Comparison of ENCODE assay signal across 1 cellular context in the genomic region with DNA sequence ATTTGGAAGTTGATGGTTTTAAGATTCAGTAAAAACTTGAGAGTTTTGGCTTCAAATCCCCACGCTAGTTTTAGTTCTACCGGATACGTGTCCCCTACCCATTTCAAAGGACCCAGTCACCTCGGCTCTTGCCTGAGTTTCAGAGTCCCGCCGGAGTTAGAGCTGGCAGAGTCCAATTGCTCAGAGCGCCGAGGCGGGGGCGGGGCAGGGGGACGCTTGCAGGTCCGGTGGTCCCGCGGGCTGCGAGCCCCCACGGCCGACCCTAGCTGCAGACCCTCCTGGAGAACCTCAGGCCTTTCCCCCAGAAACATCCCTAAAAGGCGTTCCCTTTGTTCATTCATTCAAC.
TF ChIP-seq lines count a peak whose summit lies in the region.

No MANE protein-coding gene starts in this region.

TF ChIP-seq in K562, 482 proteins besides CTCF, POLR2A, EP300 and RAD21 (continues in another document):
- TF ChIP-seq CCNT2 (IDR thresholded peaks at IDR 0.05; ENCODE audit: borderline replicate concordance, extremely low read depth, insufficient read length, low read depth, low read length) (peak; percentile 45), CEBPG (CRISPR knock-in tag; IDR thresholded peaks at IDR 0.05) (no peak), CEBPG (tag; conservative IDR thresholded peaks at IDR 0.05 in 1 of 2, IDR thresholded peaks at IDR 0.05 in 1 of 2) (no peak), ETV1 (tag; conservative IDR thresholded peaks at IDR 0.05; ENCODE audit: low read depth) (no peak), KLF13 (tag; IDR thresholded peaks at IDR 0.05; ENCODE audit: borderline replicate concordance, low read depth) (0 out of 2 replicates have a peak, but pooled peaks have one; percentile 53), MTA3 (IDR thresholded peaks at IDR 0.05; ENCODE audit: borderline replicate concordance) (peak; percentile 40; the same call in 1 of the 2 replicates), NR2F6 (CRISPR knock-in tag; IDR thresholded peaks at IDR 0.05) (no peak), FOS (IDR thresholded peaks at IDR 0.05; ENCODE audit: extremely low read depth, insufficient read length) (no peak), SMAD4 (CRISPR knock-in tag; conservative IDR thresholded peaks at IDR 0.05) (no peak), PHF21A (IDR thresholded peaks at IDR 0.05; ENCODE audit: borderline replicate concordance, low read depth) (0 out of 2 replicates have a peak, but pooled peaks have one; percentile 5), HMG20A (CRISPR knock-in tag; conservative IDR thresholded peaks at IDR 0.05) (no peak), ATF7 (IDR thresholded peaks at IDR 0.05) (peak; percentile 92), NONO (IDR thresholded peaks at IDR 0.05; ENCODE audit: low read depth in 2 of 2, low read length in 1 of 2) (0 out of 4 replicates have a peak, but pooled peaks of 1 of the 2 experiments have one; percentile 50), THAP12 (CRISPR knock-in tag; IDR thresholded peaks at IDR 0.05) (no peak), ZBTB7A (IDR thresholded peaks at IDR 0.05; ENCODE audit: borderline replicate concordance, control insufficient read depth, low read depth, low read length) (peak; percentile 97), ELF2 (CRISPR knock-in tag; IDR thresholded peaks at IDR 0.05) (no peak), NFE2 (IDR thresholded peaks at IDR 0.05; ENCODE audit: low read depth) (no peak), PHF8 (IDR thresholded peaks at IDR 0.05; ENCODE audit: borderline replicate concordance, low read length) (no peak), RBM34 (IDR thresholded peaks at IDR 0.05; ENCODE audit: borderline replicate concordance, insufficient read depth, low read length) (no peak), BRCA1 (IDR thresholded peaks at IDR 0.05) (no peak), BRCA1 (CRISPR knock-in tag; IDR thresholded peaks at IDR 0.05) (no peak), SETDB1 (IDR thresholded peaks at IDR 0.05; ENCODE audit: low read length) (no peak), TEAD2 (tag; IDR thresholded peaks at IDR 0.05) (no peak), CBX8 (IDR thresholded peaks at IDR 0.05; ENCODE audit: borderline replicate concordance, extremely low read depth, low read depth, low read length, poor library complexity, severe bottlenecking) (no peak), TBL1XR1 (IDR thresholded peaks at IDR 0.05; ENCODE audit: low read length in 2 of 2) (no peak), SNRNP70 (optimal IDR thresholded peaks at IDR 0.05; ENCODE audit: low read depth, low read length) (no peak), MAZ (CRISPR knock-in tag; conservative IDR thresholded peaks at IDR 0.05 in 1 of 2, IDR thresholded peaks at IDR 0.05 in 1 of 2) (peak; percentile 13 to 20; a peak in 1 of 4 replicates), TCF7L2 (IDR thresholded peaks at IDR 0.05; ENCODE audit: low read depth, low read length) (peak; percentile 51; the same call in 1 of the 2 replicates), RBM25 (IDR thresholded peaks at IDR 0.05; ENCODE audit: low read depth, low read length, severe bottlenecking) (no peak), ZNF324 (CRISPR knock-in tag; IDR thresholded peaks at IDR 0.05) (no peak), EGR1 (conservative IDR thresholded peaks at IDR 0.05) (peak; percentile 83), SIN3A (IDR thresholded peaks at IDR 0.05; ENCODE audit: borderline replicate concordance in 2 of 2, control insufficient read depth in 1 of 2, low read depth in 2 of 2, low read length in 2 of 2) (no peak), ESRRA (IDR thresholded peaks at IDR 0.05; ENCODE audit: borderline replicate concordance, low read depth) (peak; percentile 8; the same call in 1 of the 2 replicates), ZKSCAN8 (CRISPR knock-in tag; IDR thresholded peaks at IDR 0.05) (no peak), TAF9B (IDR thresholded peaks at IDR 0.05; ENCODE audit: partially characterized antibody) (no peak), NCOA4 (IDR thresholded peaks at IDR 0.05; ENCODE audit: partially characterized antibody) (no peak), L3MBTL2 (IDR thresholded peaks at IDR 0.05) (no peak), CBX1 (IDR thresholded peaks at IDR 0.05; ENCODE audit: low read depth) (no peak), KDM1A (IDR thresholded peaks at IDR 0.05) (no peak), PRDM10 (IDR thresholded peaks at IDR 0.05; ENCODE audit: partially characterized antibody) (peak; percentile 98), SUPT5H (IDR thresholded peaks at IDR 0.05) (no peak), FOXK2 (conservative IDR thresholded peaks at IDR 0.05 in 1 of 2, IDR thresholded peaks at IDR 0.05 in 1 of 2; ENCODE audit: low read depth in 2 of 2) (peak in 1 of 2 experiments; percentile 86; a peak in 2 of 4 replicates), NR4A1 (CRISPR knock-in tag; IDR thresholded peaks at IDR 0.05) (no peak), NR4A1 (tag; IDR thresholded peaks at IDR 0.05) (0 out of 2 replicates have a peak, but pooled peaks have one; percentile 30), BCLAF1 (IDR thresholded peaks at IDR 0.05; ENCODE audit: borderline replicate concordance in 1 of 2, control insufficient read depth in 1 of 2, low read depth in 2 of 2, low read length in 1 of 2) (0 out of 4 replicates have a peak, but pooled peaks of 1 of the 2 experiments have one; percentile 29), ZNF133 (CRISPR knock-in tag; IDR thresholded peaks at IDR 0.05) (no peak), OTX1 (CRISPR knock-in tag; IDR thresholded peaks at IDR 0.05) (no peak), TEAD1 (CRISPR knock-in tag; IDR thresholded peaks at IDR 0.05) (no peak), STAG1 (CRISPR knock-in tag; IDR thresholded peaks at IDR 0.05; ENCODE audit: borderline replicate concordance) (no peak), CXXC5 (CRISPR knock-in tag; IDR thresholded peaks at IDR 0.05) (no peak), ELK3 (CRISPR knock-in tag; IDR thresholded peaks at IDR 0.05) (no peak)
- TF ChIP-seq, protein P1, sequence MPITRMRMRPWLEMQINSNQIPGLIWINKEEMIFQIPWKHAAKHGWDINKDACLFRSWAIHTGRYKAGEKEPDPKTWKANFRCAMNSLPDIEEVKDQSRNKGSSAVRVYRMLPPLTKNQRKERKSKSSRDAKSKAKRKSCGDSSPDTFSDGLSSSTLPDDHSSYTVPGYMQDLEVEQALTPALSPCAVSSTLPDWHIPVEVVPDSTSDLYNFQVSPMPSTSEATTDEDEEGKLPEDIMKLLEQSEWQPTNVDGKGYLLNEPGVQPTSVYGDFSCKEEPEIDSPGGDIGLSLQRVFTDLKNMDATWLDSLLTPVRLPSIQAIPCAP (CRISPR knock-in tag; IDR thresholded peaks at IDR 0.05; ENCODE audit: borderline replicate concordance) = no peak
- TF ChIP-seq, protein P2, sequence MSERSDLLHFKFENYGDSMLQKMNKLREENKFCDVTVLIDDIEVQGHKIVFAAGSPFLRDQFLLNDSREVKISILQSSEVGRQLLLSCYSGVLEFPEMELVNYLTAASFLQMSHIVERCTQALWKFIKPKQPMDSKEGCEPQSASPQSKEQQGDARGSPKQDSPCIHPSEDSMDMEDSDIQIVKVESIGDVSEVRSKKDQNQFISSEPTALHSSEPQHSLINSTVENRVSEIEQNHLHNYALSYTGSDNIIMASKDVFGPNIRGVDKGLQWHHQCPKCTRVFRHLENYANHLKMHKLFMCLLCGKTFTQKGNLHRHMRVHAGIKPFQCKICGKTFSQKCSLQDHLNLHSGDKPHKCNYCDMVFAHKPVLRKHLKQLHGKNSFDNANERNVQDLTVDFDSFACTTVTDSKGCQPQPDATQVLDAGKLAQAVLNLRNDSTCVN (CRISPR knock-in tag; IDR thresholded peaks at IDR 0.05) = no peak
- TF ChIP-seq, protein P3, sequence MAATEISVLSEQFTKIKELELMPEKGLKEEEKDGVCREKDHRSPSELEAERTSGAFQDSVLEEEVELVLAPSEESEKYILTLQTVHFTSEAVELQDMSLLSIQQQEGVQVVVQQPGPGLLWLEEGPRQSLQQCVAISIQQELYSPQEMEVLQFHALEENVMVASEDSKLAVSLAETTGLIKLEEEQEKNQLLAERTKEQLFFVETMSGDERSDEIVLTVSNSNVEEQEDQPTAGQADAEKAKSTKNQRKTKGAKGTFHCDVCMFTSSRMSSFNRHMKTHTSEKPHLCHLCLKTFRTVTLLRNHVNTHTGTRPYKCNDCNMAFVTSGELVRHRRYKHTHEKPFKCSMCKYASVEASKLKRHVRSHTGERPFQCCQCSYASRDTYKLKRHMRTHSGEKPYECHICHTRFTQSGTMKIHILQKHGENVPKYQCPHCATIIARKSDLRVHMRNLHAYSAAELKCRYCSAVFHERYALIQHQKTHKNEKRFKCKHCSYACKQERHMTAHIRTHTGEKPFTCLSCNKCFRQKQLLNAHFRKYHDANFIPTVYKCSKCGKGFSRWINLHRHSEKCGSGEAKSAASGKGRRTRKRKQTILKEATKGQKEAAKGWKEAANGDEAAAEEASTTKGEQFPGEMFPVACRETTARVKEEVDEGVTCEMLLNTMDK (IDR thresholded peaks at IDR 0.05; ENCODE audit: borderline replicate concordance, insufficient read depth, low read depth, low read length, poor library complexity, severe bottlenecking) = no peak
- TF ChIP-seq, protein P4, sequence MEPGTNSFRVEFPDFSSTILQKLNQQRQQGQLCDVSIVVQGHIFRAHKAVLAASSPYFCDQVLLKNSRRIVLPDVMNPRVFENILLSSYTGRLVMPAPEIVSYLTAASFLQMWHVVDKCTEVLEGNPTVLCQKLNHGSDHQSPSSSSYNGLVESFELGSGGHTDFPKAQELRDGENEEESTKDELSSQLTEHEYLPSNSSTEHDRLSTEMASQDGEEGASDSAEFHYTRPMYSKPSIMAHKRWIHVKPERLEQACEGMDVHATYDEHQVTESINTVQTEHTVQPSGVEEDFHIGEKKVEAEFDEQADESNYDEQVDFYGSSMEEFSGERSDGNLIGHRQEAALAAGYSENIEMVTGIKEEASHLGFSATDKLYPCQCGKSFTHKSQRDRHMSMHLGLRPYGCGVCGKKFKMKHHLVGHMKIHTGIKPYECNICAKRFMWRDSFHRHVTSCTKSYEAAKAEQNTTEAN (CRISPR knock-in tag; IDR thresholded peaks at IDR 0.05) = no peak
